3 cellular contexts compared by ENCODE assay signal in genomic region chr3:69605849-69606248, GRCh38.
"Had no signal": no experiment of that assay in that cellular context is flagged by ENCODE, and none has a peak within 500 bp of the region (broad histone marks: within the 10 kb centered on the region; RNA-seq: fewer than 3 reads in every experiment).

No MANE protein-coding gene starts in this region.

- DNase-seq: GDM1, GF-D8 had no signal

- H3K4me3 ChIP-seq: GM12878 had no signal
